Comparison of ENCODE assay signal across 8 cellular contexts in the genomic region with DNA sequence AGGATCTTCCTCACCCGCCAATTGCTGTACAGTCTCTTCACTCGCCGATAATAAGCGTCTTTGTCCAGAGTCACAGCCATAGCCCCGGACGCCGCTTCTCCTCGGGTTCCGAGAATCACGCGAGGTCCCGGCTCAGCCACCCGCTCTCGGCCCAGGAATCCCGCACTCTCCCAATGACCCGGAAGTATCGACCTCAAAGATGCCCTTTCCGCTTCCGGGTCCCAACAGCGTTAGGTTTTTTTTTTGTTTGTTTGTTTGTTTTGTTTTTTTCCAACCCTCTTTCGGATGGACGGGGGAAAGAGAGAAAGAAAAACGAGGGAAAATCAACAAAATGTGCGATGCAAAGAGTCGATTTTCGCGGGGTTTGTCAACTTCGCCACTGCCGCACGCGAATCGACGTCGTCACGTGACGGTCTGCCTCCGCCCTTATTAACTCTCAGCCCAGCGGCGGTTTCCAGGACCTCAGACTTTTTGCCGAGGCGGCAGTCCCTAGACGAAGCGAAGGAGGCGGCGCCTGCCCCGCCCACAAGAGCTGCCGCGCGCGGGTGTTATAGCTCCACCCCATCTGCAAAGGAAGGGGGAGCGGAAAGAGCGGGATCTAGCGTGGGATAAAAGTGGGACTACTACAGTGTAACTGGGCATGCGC. TPM values are rescaled to one million over a fixed set of nuclear protein-coding genes. Genes with fewer than 3 reads are reported as not detected.
A peak's percentile ranks its signal among the peaks of the same experiment; 100 is the strongest.
DNase-seq lines count a peak whose midpoint lies in the region; FAIRE-seq and TF ChIP-seq lines count a peak whose summit lies in the region.

A gene (minus strand): TSS at position 172 of the 646 bp plus-strand sequence. CDS start 92 bp downstream, at position 80.

- H3K27ac ChIP-seq in neutrophil (peak within 1 kb of the TSS; percentile 88), substantia nigra (ENCODE audit: low read depth, low read length, poor library complexity, severe bottlenecking) (peak within 1 kb of the TSS; percentile 94)

- DNase-seq in GM03348 (ENCODE audit: low spot score) (peak; percentile 94), HFF-Myc (ENCODE audit: extremely low read depth, low read depth) (peak; percentile 88), NAMALWA (ENCODE audit: low spot score) (peak; percentile 96), SK-N-DZ (ENCODE audit: low spot score) (peak; percentile 97), frontal cortex (ENCODE audit: low spot score in 2 of 2) (peak; percentile 58 to 79), substantia nigra (lab: John Stamatoyannopoulos, UW) (peak; percentile 57 to 94 (median 86))
- peak; percentile 97 for DNase-seq in activated naive CD4-positive, alpha-beta T cell treated with anti-CD3 and anti-CD28 coated beads for 36 hours

- intact Hi-C loops in activated naive CD4-positive, alpha-beta T cell treated with anti-CD3 and anti-CD28 coated beads for 36 hours (cut with micrococcal nuclease): loop anchor here (1.0 to 10.0 kb wide), 13 partner anchors 30 to 1201 kb away; a partner anchor contains a TSS

- H3K27me3 ChIP-seq in neutrophil: no peaks in the 10 kb centered on the region

- no peaks in the 10 kb centered on the region for H3K27me3 Mint-ChIP-seq in activated naive CD4-positive, alpha-beta T cell treated with anti-CD3 and anti-CD28 coated beads for 36 hours (ENCODE audit: low read depth)

- no peaks in the 10 kb centered on the region for H3K9me3 Mint-ChIP-seq in activated naive CD4-positive, alpha-beta T cell treated with anti-CD3 and anti-CD28 coated beads for 36 hours

- CTCF ChIA-PET in activated naive CD4-positive, alpha-beta T cell treated with anti-CD3 and anti-CD28 coated beads for 36 hours (lab: Charles Lee): interaction anchor here (1.0 kb wide), 2 partner anchors 39 to 72 kb away, joined by 4 read pairs; a partner anchor contains a TSS

- TF ChIP-seq CTCF in HFF-Myc (IDR thresholded peaks at IDR 0.05; ENCODE audit: low read depth, low read length, missing control alignments): no peak
- peak; percentile 56 for TF ChIP-seq CTCF in neutrophil (IDR thresholded peaks at IDR 0.05)

- no peaks in the 10 kb centered on the region for H3K9me3 ChIP-seq in neutrophil

- H3K36me3 Mint-ChIP-seq in activated naive CD4-positive, alpha-beta T cell treated with anti-CD3 and anti-CD28 coated beads for 36 hours (ENCODE audit: low read depth): peaks cover 35% of the 10 kb centered on the region

- H3K4me3 ChIP-seq in HFF-Myc (replicated peaks; ENCODE audit: low read depth, low read length) (peak within 1 kb of the TSS; percentile 70), neutrophil (ENCODE audit: low read depth in 1 of 2, low read length in 1 of 2) (peak within 1 kb of the TSS; percentile 77 to 84)

- H3K27ac Mint-ChIP-seq in activated naive CD4-positive, alpha-beta T cell treated with anti-CD3 and anti-CD28 coated beads for 36 hours: peak within 1 kb of the TSS; percentile 99

- peaks cover 31% of the 10 kb centered on the region for H3K36me3 ChIP-seq in neutrophil

- peaks cover 34% of the 10 kb centered on the region for H3K4me1 Mint-ChIP-seq in activated naive CD4-positive, alpha-beta T cell treated with anti-CD3 and anti-CD28 coated beads for 36 hours (ENCODE audit: low read depth)

- peak within 1 kb of the TSS; percentile 98 for H3K4me3 Mint-ChIP-seq in activated naive CD4-positive, alpha-beta T cell treated with anti-CD3 and anti-CD28 coated beads for 36 hours

- no peak for FAIRE-seq in frontal cortex (lab: Jason Lieb, UNC)

- H3K4me1 ChIP-seq in neutrophil (ENCODE audit: control insufficient read depth in 1 of 2, insufficient read depth in 1 of 2, low read depth in 1 of 2, low read length in 1 of 2): peaks cover 20 to 21% of the 10 kb centered on the region in 2 experiments

RNA-seq across cellular contexts. Expression of the gene that starts here (rescaled TPM):
- 156 TPM in 2 replicates for polyA plus RNA-seq in SK-N-DZ (2014; cell fraction: cytosol; rRNA removed)
- 137 and 151 TPM in 2 replicates for polyA plus RNA-seq in SK-N-DZ (2014; cell fraction: nucleus; rRNA removed)
- total RNA-seq in activated naive CD4-positive, alpha-beta T cell treated with anti-CD3 and anti-CD28 coated beads for 36 hours: 100 to 1,000 TPM; 164 to 165 TPM
- 104 TPM for total RNA-seq in frontal cortex

Comparison
In these comparisons a context has a peak if more than half of its experiments do, and no peak if none do; other contexts are left out.
1. Peak in every context shown above with its lines: DNase-seq, H3K4me3 ChIP-seq and H3K27ac ChIP-seq.